Comparison of ENCODE assay signal across 8 cellular contexts in genomic region chr2:28389399-28390240, GRCh38. TPM values are rescaled to one million over a fixed set of nuclear protein-coding genes. Genes with fewer than 3 reads are reported as not detected.
DNase-seq lines count a peak whose midpoint lies in the region; ATAC-seq, FAIRE-seq and TF ChIP-seq lines count a peak whose summit lies in the region.

No MANE protein-coding gene starts in this region.

- peak overlapping the region; percentile 74 for H3K4me3 Mint-ChIP-seq in activated T-cell treated with anti-CD3 and anti-CD28 coated beads, Interleukin-2, amount 50 U/mL, for 24 hours
- peak overlapping the region; percentile 80 for H3K4me3 Mint-ChIP-seq in astrocyte (ENCODE audit: unreplicated experiment)

- H3K27ac Mint-ChIP-seq in activated T-cell treated with anti-CD3 and anti-CD28 coated beads, Interleukin-2, amount 50 U/mL, for 24 hours, result peak overlapping the region; percentile 96
- peak overlapping the region; percentile 99 for H3K27ac Mint-ChIP-seq in astrocyte (ENCODE audit: unreplicated experiment)

- H3K9me3 ChIP-seq in astrocyte (ENCODE audit: insufficient read depth, low read depth, low read length) (no peaks in the 10 kb centered on the region), liver (ENCODE audit: control insufficient read depth in 4 of 4, low read length in 3 of 4) (no peaks in the 10 kb centered on the region), thyroid gland (no peaks in the 10 kb centered on the region)

- no peaks in the 10 kb centered on the region for H3K27me3 Mint-ChIP-seq in activated T-cell treated with anti-CD3 and anti-CD28 coated beads, Interleukin-2, amount 50 U/mL, for 24 hours
- H3K27me3 Mint-ChIP-seq in astrocyte (ENCODE audit: low read depth, unreplicated experiment), result peaks cover 3% of the 10 kb centered on the region

- no peak for FAIRE-seq in astrocyte (lab: Jason Lieb, UNC)

- H3K4me3 ChIP-seq in astrocyte (ENCODE audit: insufficient read depth, low read depth, low read length), result peak overlapping the region; percentile 82
- peak overlapping the region; percentile 50 to 76 (median 70) for H3K4me3 ChIP-seq in liver (ENCODE audit: low read depth in 1 of 3, low read length in 3 of 3)
- H3K4me3 ChIP-seq in thyroid gland (replicated peaks in 1 of 3), result peak overlapping the region in 2 of 3 donors; percentile 52 to 91

- no peak for TF ChIP-seq POLR2A in thyroid gland (IDR thresholded peaks at IDR 0.05)

- H3K36me3 Mint-ChIP-seq in activated T-cell treated with anti-CD3 and anti-CD28 coated beads, Interleukin-2, amount 50 U/mL, for 24 hours (ENCODE audit: low read depth), result peaks cover 8% of the 10 kb centered on the region
- peaks cover 4% of the 10 kb centered on the region for H3K36me3 Mint-ChIP-seq in astrocyte (ENCODE audit: low read depth, unreplicated experiment)

- intact Hi-C loops in thyroid gland (cut with DNase I), result loop anchor here (10.0 kb wide), 2 partner anchors 495 to 625 kb away; partner anchors contain the start of genes BABAM2 and RBKS

- H3K4me1 ChIP-seq in astrocyte (ENCODE audit: insufficient read depth, low read length), result peaks cover 36% of the 10 kb centered on the region
- H3K4me1 ChIP-seq in liver (ENCODE audit: control insufficient read depth in 4 of 4, insufficient read depth in 4 of 4, low read length in 3 of 4), result peaks cover 2 to 13% (median 6%) of the 10 kb centered on the region in 4 donors
- H3K4me1 ChIP-seq in thyroid gland, result peaks cover 8 to 14% of the 10 kb centered on the region in 2 donors

- no peaks in the 10 kb centered on the region for H3K27me3 ChIP-seq in astrocyte (ENCODE audit: insufficient read depth, low read length)
- no peaks in the 10 kb centered on the region for H3K27me3 ChIP-seq in liver (ENCODE audit: control insufficient read depth in 4 of 4, insufficient read depth in 4 of 4, low read length in 3 of 4)
- no peaks in the 10 kb centered on the region for H3K27me3 ChIP-seq in thyroid gland

- peak overlapping the region; percentile 55 for H2AFZ ChIP-seq in astrocyte (ENCODE audit: low read depth, low read length)

- no peak for DNase-seq in activated T-cell treated with anti-CD3 and anti-CD28 coated beads, Interleukin-2, amount 50 U/mL, for 24 hours
- DNase-seq in activated T-cell treated with anti-CD3 and anti-CD28 coated beads, Interleukin-2, amount 50 U/mL, for 48 hours, result no peak
- DNase-seq in astrocyte (ENCODE audit: low read depth) (no peak), thyroid gland (no peak), NCI-H146 treated with DMSO at 0.1 percent for 48 hours (lab: John Stamatoyannopoulos, UW; ENCODE audit: unreplicated experiment) (no peak), putamen (ENCODE audit: low spot score) (no peak)

- peaks cover 18% of the 10 kb centered on the region for H3K79me2 ChIP-seq in astrocyte (ENCODE audit: insufficient read depth, low read length)

- no peak for TF ChIP-seq CTCF in astrocyte (IDR thresholded peaks at IDR 0.05; ENCODE audit: insufficient read depth, low read depth, low read length)
- no peak for TF ChIP-seq CTCF in liver (IDR thresholded peaks at IDR 0.05; ENCODE audit: low read depth, low read length, missing input control)
- TF ChIP-seq CTCF in thyroid gland (IDR thresholded peaks at IDR 0.05), result no peak

- no peak for ATAC-seq in GM21576 (IDR thresholded peaks at IDR 0.05; ENCODE audit: unreplicated experiment)

- peak overlapping the region; percentile 95 for H3K4me2 ChIP-seq in astrocyte (ENCODE audit: low read length)

- TF ChIP-seq RAD21 in liver (IDR thresholded peaks at IDR 0.05), result peak in 1 of 2 donors; percentile 57

- H3K9me3 Mint-ChIP-seq in activated T-cell treated with anti-CD3 and anti-CD28 coated beads, Interleukin-2, amount 50 U/mL, for 24 hours, result no peaks in the 10 kb centered on the region
- no peaks in the 10 kb centered on the region for H3K9me3 Mint-ChIP-seq in astrocyte (ENCODE audit: unreplicated experiment)

- WGBS in liver, result 29% methylated on average over 17 of the region's 17 CpGs
- 36 to 71% methylated on average over 5 to 10 of the region's 17 CpGs for WGBS in thyroid gland, 2 donors

- H3K27ac ChIP-seq in astrocyte (ENCODE audit: low read depth, low read length), result peak overlapping the region; percentile 94
- H3K27ac ChIP-seq in liver (ENCODE audit: low read depth in 1 of 2, low read length in 2 of 2), result peak overlapping the region; percentile 93 to 99
- peak overlapping the region; percentile 99 to 100 (median 100) for H3K27ac ChIP-seq in thyroid gland

- peaks cover 37% of the 10 kb centered on the region for H3K4me1 Mint-ChIP-seq in activated T-cell treated with anti-CD3 and anti-CD28 coated beads, Interleukin-2, amount 50 U/mL, for 24 hours (ENCODE audit: low read depth)
- peaks cover 20% of the 10 kb centered on the region for H3K4me1 Mint-ChIP-seq in astrocyte (ENCODE audit: low read depth, unreplicated experiment)

- H4K20me1 ChIP-seq in astrocyte (ENCODE audit: insufficient read depth, low read length), result peaks cover 5% of the 10 kb centered on the region

- H3K9ac ChIP-seq in astrocyte (ENCODE audit: low read length) (peak overlapping the region; percentile 97), liver (ENCODE audit: low read depth in 1 of 2, low read length in 2 of 2) (peak overlapping the region; percentile 37 to 50)

- H3K36me3 ChIP-seq in astrocyte (ENCODE audit: insufficient read depth, low read length) (no peaks in the 10 kb centered on the region), liver (ENCODE audit: control insufficient read depth in 4 of 4, insufficient read depth in 3 of 4, low read depth in 1 of 4, low read length in 3 of 4) (no peaks in the 10 kb centered on the region), thyroid gland (no peaks in the 10 kb centered on the region)

TF ChIP-seq in liver, 16 proteins besides CTCF, POLR2A, EP300 and RAD21:
- TF ChIP-seq FOXA2 (IDR thresholded peaks at IDR 0.05), result no peak
- no peak for TF ChIP-seq GABPA (IDR thresholded peaks at IDR 0.05 in 1 of 2, conservative IDR thresholded peaks at IDR 0.05 in 1 of 2)
- no peak for TF ChIP-seq EGR1 (IDR thresholded peaks at IDR 0.05; ENCODE audit: low read depth in 2 of 2)
- no peak for TF ChIP-seq NR2F2 (IDR thresholded peaks at IDR 0.05)
- no peak for TF ChIP-seq JUND (IDR thresholded peaks at IDR 0.05)
- TF ChIP-seq, protein P1, sequence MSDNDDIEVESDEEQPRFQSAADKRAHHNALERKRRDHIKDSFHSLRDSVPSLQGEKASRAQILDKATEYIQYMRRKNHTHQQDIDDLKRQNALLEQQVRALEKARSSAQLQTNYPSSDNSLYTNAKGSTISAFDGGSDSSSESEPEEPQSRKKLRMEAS (IDR thresholded peaks at IDR 0.05), result no peak
- TF ChIP-seq HNF4A (conservative IDR thresholded peaks at IDR 0.05), result no peak
- TF ChIP-seq ZBTB33 (IDR thresholded peaks at IDR 0.05), result no peak
- TF ChIP-seq, protein P2, sequence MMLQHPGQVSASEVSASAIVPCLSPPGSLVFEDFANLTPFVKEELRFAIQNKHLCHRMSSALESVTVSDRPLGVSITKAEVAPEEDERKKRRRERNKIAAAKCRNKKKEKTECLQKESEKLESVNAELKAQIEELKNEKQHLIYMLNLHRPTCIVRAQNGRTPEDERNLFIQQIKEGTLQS (IDR thresholded peaks at IDR 0.05), result no peak
- no peak for TF ChIP-seq YY1 (IDR thresholded peaks at IDR 0.05)

RNA-seq across cellular contexts. Expression of gene FOSL2, which starts 3.0 kb away (rescaled TPM):
- total RNA-seq in astrocyte (156 and 158 TPM in 2 replicates), liver (10 to 100 TPM in 1 of 2 donors, 1 to 10 TPM in 1; 2.0 to 10.7 TPM), thyroid gland (10 to 100 TPM; 30.7 to 85.1 (median 40.6) TPM)
- 1 to 10 TPM; 1.9 to 3.1 TPM for polyA plus RNA-seq in liver
